ENCODE assay signal across 25 cellular contexts in genomic region chr21:25984538-25984937, GRCh38.
"Had no signal": no experiment of that assay in that cellular context is flagged by ENCODE, and none has a peak within 500 bp of the region (broad histone marks: within the 10 kb centered on the region; RNA-seq: fewer than 3 reads in every experiment).

No MANE protein-coding gene starts in this region.

- ATAC-seq: activated CD4-positive, CD25-positive, alpha-beta regulatory T cell treated with anti-CD3 and anti-CD28 coated beads, Interleukin-2, amount 50 U/mL, for 24 hours; activated CD8-positive, alpha-beta memory T cell treated with anti-CD3 and anti-CD28 coated beads, Interleukin-2, amount 10 ng/mL, durations not matched to agents 7 days and 5 days; activated CD8-positive, alpha-beta T cell treated with anti-CD3 and anti-CD28 coated beads, Interleukin-2, amount 10 ng/mL, durations not matched to agents 7 days and 5 days; K562; Panc1 had no signal

- FAIRE-seq: astrocyte, K562 had no signal

- H3K4me3 ChIP-seq: K562, SJSA1 had no signal

- DNase-seq: activated CD4-positive, alpha-beta T cell treated with anti-CD3 and anti-CD28 coated beads for 4 hours; activated CD4-positive, alpha-beta T cell treated with anti-CD3 and anti-CD28 coated beads, Interleukin-2, amount 50 U/mL, for 4 hours; activated CD8-positive, alpha-beta memory T cell treated with anti-CD3 and anti-CD28 coated beads, Interleukin-2, amount 10 ng/mL, durations not matched to agents 7 days and 5 days; activated CD8-positive, alpha-beta T cell treated with anti-CD3 and anti-CD28 coated beads, Interleukin-2, amount 10 ng/mL, durations not matched to agents 7 days and 5 days; activated effector memory CD4-positive, alpha-beta T cell treated with Interleukin-2 at 50 U/mL for 16 hours; activated naive CD4-positive, alpha-beta T cell; activated T-cell treated with anti-CD3 and anti-CD28 coated beads, Interleukin-2, amount 50 U/mL, for 24 hours; amniotic stem cell; Karpas-422; MM.1S; NCI-H1105; NCI-H1436; NCI-H1694 treated with DMSO at 0.1 percent for 48 hours; NCI-H2029 treated with DMSO at 0.1 percent for 48 hours; NCI-H345; NCI-H510A; NCI-H526 treated with DMSO at 0.1 percent for 48 hours; NK-92 treated with Interleukin-12 subunit alpha and Interleukin-12 subunit beta, amount 100 ng/mL, for 24 hours; Right ventricle myocardium superior; RPMI8226 had no signal

- H3K27me3 ChIP-seq: SJSA1 had no signal

- H3K27ac ChIP-seq: SJSA1 had no signal

- H3K9me3 ChIP-seq: SJSA1 had no signal
